Comparison of ENCODE assay signal across 13 cellular contexts in genomic region chr4:170198742-170199141, GRCh38.
A peak's percentile ranks its signal among the peaks of the same experiment; 100 is the strongest.
DNase-seq lines count a peak whose midpoint lies in the region; ATAC-seq, FAIRE-seq and TF ChIP-seq lines count a peak whose summit lies in the region.
"Had no signal": no experiment of that assay in that cellular context is flagged by ENCODE, and none has a peak within 500 bp of the region (broad histone marks: within the 10 kb centered on the region; RNA-seq: fewer than 3 reads in every experiment).

No MANE protein-coding gene starts in this region.

- H4K8ac ChIP-seq in IMR-90 (ENCODE audit: low read depth in 2 of 2, low read length in 2 of 2): no peak overlapping the region

- FAIRE-seq in islet of Langerhans (lab: Jason Lieb, UNC) (peak; percentile 91), small intestine (lab: Jason Lieb, UNC) (no peak)
- FAIRE-seq: K562 had no signal

- H3K4me1 ChIP-seq in A673 (ENCODE audit: insufficient read depth, low read length, poor library complexity, severe bottlenecking) (no peaks in the 10 kb centered on the region), IMR-90 (ENCODE audit: control insufficient read depth, insufficient read depth, low read length) (no peaks in the 10 kb centered on the region), adipocyte (ENCODE audit: control insufficient read depth, insufficient read depth, low read length) (no peaks in the 10 kb centered on the region), prostate gland (replicated peaks) (no peaks in the 10 kb centered on the region), small intestine (ENCODE audit: control insufficient read depth in 2 of 2, insufficient read depth in 1 of 2, low read depth in 1 of 2, low read length in 1 of 2) (no peaks in the 10 kb centered on the region)

- H4K20me1 ChIP-seq in IMR-90 (ENCODE audit: insufficient read depth, low read length): no peaks in the 10 kb centered on the region
- H4K20me1 ChIP-seq: BLaER1 treated with 17β-estradiol and CSF1 and Interleukin-3, amounts not matched to agents 10 nM and 100 nM had no signal

- CTCF ChIA-PET in A673 (lab: Charles Lee): interaction anchor here (0.6 to 0.7 kb wide), 3 partner anchors 61 to 536 kb away, joined by 4 to 6 read pairs (median 5); no protein-coding TSS in a partner anchor
- CTCF ChIA-PET in IMR-90 (lab: Yijun Ruan, JAX): interaction anchor here (0.6 to 0.7 kb wide), 2 partner anchors 60 to 71 kb away, joined by 3 to 4 read pairs; no protein-coding TSS in a partner anchor

- no peak overlapping the region for H2AK9ac ChIP-seq in IMR-90 (replicated peaks; ENCODE audit: low read depth, low read length, poor library complexity)

- H3K4ac ChIP-seq in IMR-90 (ENCODE audit: low read depth, low read length): no peak overlapping the region

- H2BK15ac ChIP-seq in IMR-90 (ENCODE audit: low read depth, low read length): no peak overlapping the region

- ATAC-seq in IMR-90 (ENCODE audit: low read depth): no peak
- ATAC-seq in GM18517 (IDR thresholded peaks at IDR 0.05; ENCODE audit: unreplicated experiment): no peak
- ATAC-seq: K562 had no signal

- no peak overlapping the region for H2BK5ac ChIP-seq in IMR-90 (ENCODE audit: low read depth, low read length, poor library complexity, severe bottlenecking)

- H3K79me1 ChIP-seq in IMR-90 (ENCODE audit: low read depth in 1 of 2, low read length in 2 of 2): no peaks in the 10 kb centered on the region

- H2AK5ac ChIP-seq in IMR-90 (ENCODE audit: low read depth, low read length): no peak overlapping the region

- no peak overlapping the region for H4K91ac ChIP-seq in IMR-90 (ENCODE audit: insufficient read depth, low read depth, low read length)

- H3K36me3 ChIP-seq in A673 (ENCODE audit: insufficient read depth, low read length, poor library complexity, severe bottlenecking) (no peaks in the 10 kb centered on the region), IMR-90 (ENCODE audit: control insufficient read depth, insufficient read depth, low read length) (no peaks in the 10 kb centered on the region), adipocyte (ENCODE audit: control insufficient read depth, insufficient read depth, low read length, severe bottlenecking) (no peaks in the 10 kb centered on the region), prostate gland (no peaks in the 10 kb centered on the region), small intestine (ENCODE audit: control insufficient read depth in 2 of 2, insufficient read depth in 2 of 2, low read length in 2 of 2) (no peaks in the 10 kb centered on the region)
- H3K36me3 ChIP-seq: WERI-Rb-1 had no signal

- H2AFZ ChIP-seq in IMR-90 (replicated peaks; ENCODE audit: low read length, poor library complexity): no peak overlapping the region

- H3K14ac ChIP-seq in IMR-90 (replicated peaks; ENCODE audit: low read depth, low read length): no peak overlapping the region

- H3K9ac ChIP-seq in IMR-90 (ENCODE audit: low read depth, low read length) (no peak overlapping the region), adipocyte (ENCODE audit: low read length) (no peak overlapping the region)
- H3K9ac ChIP-seq: BLaER1 treated with 17β-estradiol and CSF1 and Interleukin-3, amounts not matched to agents 10 nM and 100 nM had no signal

- no peaks in the 10 kb centered on the region for H3K27me3 ChIP-seq in A673 (replicated peaks; ENCODE audit: insufficient read depth, low read depth, low read length, poor library complexity)
- H3K27me3 ChIP-seq in IMR-90 (ENCODE audit: control insufficient read depth, insufficient read depth, low read length): no peaks in the 10 kb centered on the region
- H3K27me3 ChIP-seq in adipocyte (replicated peaks; ENCODE audit: control insufficient read depth, insufficient read depth, low read length): no peaks in the 10 kb centered on the region
- no peaks in the 10 kb centered on the region for H3K27me3 ChIP-seq in prostate gland (replicated peaks; ENCODE audit: insufficient read depth)
- no peaks in the 10 kb centered on the region for H3K27me3 ChIP-seq in small intestine (ENCODE audit: control insufficient read depth in 2 of 2, insufficient read depth in 2 of 2, low read length in 2 of 2)
- H3K27me3 ChIP-seq: BLaER1 treated with 17β-estradiol and CSF1 and Interleukin-3, amounts not matched to agents 10 nM and 100 nM had no signal

- POLR2A ChIA-PET in A673 (lab: Charles Lee; ENCODE audit: low non-redundant PET) (no interaction called here), IMR-90 (lab: Charles Lee; ENCODE audit: unreplicated experiment) (no interaction called here)

- no CpG with 5 or more reads among the region's 1 CpG for WGBS in IMR-90 (ENCODE audit: extremely low coverage in 2 of 2, insufficient read length in 1 of 2), 2 experiments
- WGBS in prostate gland: 21% methylated on average over 1 of the region's 1 CpG
- WGBS in small intestine, 3 donors: 34 to 64% (median 43%) methylated on average over 1 of the region's 1 CpG

- TF ChIP-seq POLR2A in IMR-90 (IDR thresholded peaks at IDR 0.05; ENCODE audit: low read depth, low read length) (no peak), prostate gland (IDR thresholded peaks at IDR 0.05) (no peak)

- no peaks in the 10 kb centered on the region for H3K9me3 ChIP-seq in A673 (ENCODE audit: low read depth, low read length, poor library complexity, severe bottlenecking)
- peaks cover 10% of the 10 kb centered on the region for H3K9me3 ChIP-seq in IMR-90 (ENCODE audit: control insufficient read depth, insufficient read depth, low read length)
- no peaks in the 10 kb centered on the region for H3K9me3 ChIP-seq in adipocyte (ENCODE audit: control insufficient read depth, low read length)
- no peaks in the 10 kb centered on the region for H3K9me3 ChIP-seq in prostate gland
- H3K9me3 ChIP-seq in small intestine (ENCODE audit: control insufficient read depth, low read depth): no peaks in the 10 kb centered on the region

- in situ Hi-C loops in IMR-90 (cut with MboI; ENCODE audit: low sequenced_read_pairs): no loop called here

- no peak overlapping the region for H3K4me2 ChIP-seq in IMR-90 (ENCODE audit: low read depth, low read length)
- H3K4me2 ChIP-seq: BLaER1 treated with 17β-estradiol and CSF1 and Interleukin-3, amounts not matched to agents 10 nM and 100 nM had no signal

- TF ChIP-seq CTCF in A673 (conservative IDR thresholded peaks at IDR 0.05; ENCODE audit: low read depth, low read length) (peak; percentile 37; the same call in 1 of the 2 replicates), IMR-90 (conservative IDR thresholded peaks at IDR 0.05; ENCODE audit: low read depth, low read length) (0 out of 2 replicates have a peak, but pooled peaks have one; percentile 11), prostate gland (IDR thresholded peaks at IDR 0.05) (peak in 1 of 4 experiments; percentile 10)

- H4K5ac ChIP-seq in IMR-90 (ENCODE audit: low read depth, low read length): no peak overlapping the region

- H3K27ac ChIP-seq in A673 (ENCODE audit: low read depth, low read length, poor library complexity, severe bottlenecking) (no peak overlapping the region), IMR-90 (ENCODE audit: insufficient read depth, low read length) (no peak overlapping the region), prostate gland (no peak overlapping the region), small intestine (ENCODE audit: low read depth in 1 of 2, low read length in 1 of 2) (no peak overlapping the region)
- H3K27ac ChIP-seq: BLaER1 treated with 17β-estradiol and CSF1 and Interleukin-3, amounts not matched to agents 10 nM and 100 nM; WERI-Rb-1 had no signal

- dilution Hi-C loops in IMR-90 (cut with HindIII; ENCODE audit: low sequenced_read_pairs, unreplicated experiment): no loop called here

- H2BK120ac ChIP-seq in IMR-90 (ENCODE audit: low read depth, low read length): no peak overlapping the region

- no peaks in the 10 kb centered on the region for H3K9me1 ChIP-seq in IMR-90 (ENCODE audit: insufficient read depth, low read length)

- H3K23ac ChIP-seq in IMR-90 (ENCODE audit: low read depth, low read length): no peak overlapping the region

- no TSS peak for BruUV-seq in A673 (replicated peaks; lab: Mats Ljungman, UMichigan)
- BruUV-seq in IMR-90 (replicated peaks; lab: Mats Ljungman, UMichigan): no TSS peak

- no peak overlapping the region for H3K56ac ChIP-seq in IMR-90 (ENCODE audit: extremely low read depth, insufficient read depth, low read length)

- DNase-seq in A673 (ENCODE audit: low spot score) (peak; percentile 12), IMR-90 (no peak), adipocyte (ENCODE audit: low read depth) (peak; percentile 66), prostate gland (ENCODE audit: low spot score) (no peak), small intestine (no peak), nucleus accumbens (lab: John Stamatoyannopoulos, UW) (no peak)
- DNase-seq: activated T-cell treated with anti-CD3 and anti-CD28 coated beads, Interleukin-2, amount 50 U/mL, for 48 hours; stimulated activated CD4-positive, alpha-beta T cell treated with anti-CD3 and anti-CD28 coated beads, Interleukin-1b, Interleukin-23, amount 100 ng/mL, for 48 hours; WERI-Rb-1 had no signal

- no peak overlapping the region for H3K4me3 ChIP-seq in A673 (ENCODE audit: low read depth, low read length, poor library complexity, severe bottlenecking)
- no peak overlapping the region for H3K4me3 ChIP-seq in IMR-90 (ENCODE audit: insufficient read depth, low read depth, low read length)
- H3K4me3 ChIP-seq in adipocyte (ENCODE audit: low read length): no peak overlapping the region
- H3K4me3 ChIP-seq in prostate gland: no peak overlapping the region
- H3K4me3 ChIP-seq in small intestine (ENCODE audit: low read depth in 1 of 2, low read length in 2 of 2): no peak overlapping the region
- H3K4me3 ChIP-seq: BLaER1 treated with 17β-estradiol and CSF1 and Interleukin-3, amounts not matched to agents 10 nM and 100 nM; K562 had no signal

- no peak for TF ChIP-seq RAD21 in IMR-90 (IDR thresholded peaks at IDR 0.05; ENCODE audit: low read length)

- H2BK20ac ChIP-seq in IMR-90 (ENCODE audit: low read depth, low read length): no peak overlapping the region

- H3K18ac ChIP-seq in IMR-90 (ENCODE audit: low read depth, low read length): no peak overlapping the region

- intact Hi-C loops in A673 (cut with micrococcal nuclease; ENCODE audit: unreplicated experiment) (no loop called here), IMR-90 (cut with micrococcal nuclease) (no loop called here), prostate gland (cut with DNase I) (no loop called here)

TF ChIP-seq in IMR-90, 13 proteins besides CTCF, POLR2A, EP300 and RAD21 (continues in another document):
- no peak for TF ChIP-seq USF2 (IDR thresholded peaks at IDR 0.05; ENCODE audit: low read depth, low read length)
- no peak for TF ChIP-seq RCOR1 (IDR thresholded peaks at IDR 0.05; ENCODE audit: insufficient replicate concordance, low read length)
- TF ChIP-seq CHD1 (IDR thresholded peaks at IDR 0.05; ENCODE audit: low read depth, low read length): no peak

Comparison
In these comparisons a context has a peak if more than half of its experiments do, and no peak if none do; other contexts are left out.
1. DNase-seq: peak in A673 (single experiment) and adipocyte (single experiment); none in IMR-90 (single experiment), prostate gland (single experiment), small intestine (single experiment) and nucleus accumbens (0 of 56).